Comparison of ENCODE assay signal across 23 cellular contexts in genomic region chr11:76568144-76568543, GRCh38.
A peak's percentile ranks its signal among the peaks of the same experiment; 100 is the strongest.
DNase-seq lines count a peak whose midpoint lies in the region; ATAC-seq, FAIRE-seq and TF ChIP-seq lines count a peak whose summit lies in the region.
"Had no signal": no experiment of that assay in that cellular context is flagged by ENCODE, and none has a peak within 500 bp of the region (broad histone marks: within the 10 kb centered on the region; RNA-seq: fewer than 3 reads in every experiment).

No MANE protein-coding gene starts in this region.

- no peaks in the 10 kb centered on the region for H4K20me1 ChIP-seq in smooth muscle cell (ENCODE audit: low read depth)
- H4K20me1 ChIP-seq: BLaER1 treated with 17β-estradiol and CSF1 and Interleukin-3, amounts not matched to agents 10 nM and 100 nM had no signal

- H3K4me3 ChIP-seq in smooth muscle cell, result no peak overlapping the region
- H3K4me3 ChIP-seq: BLaER1 treated with 17β-estradiol and CSF1 and Interleukin-3, amounts not matched to agents 10 nM and 100 nM; SJSA1 had no signal

- FAIRE-seq in HTR-8/SVneo (lab: Jason Lieb, UNC), result peak; percentile 42
- FAIRE-seq: D721Med, GM18507 had no signal

- peak overlapping the region; percentile 35 for H3K27ac Mint-ChIP-seq in activated CD4-positive, alpha-beta T cell treated with anti-CD3 and anti-CD28 coated beads, Interleukin-2, amount 10 ng/mL, durations not matched to agents 24 days and 14 days
- H3K27ac Mint-ChIP-seq in activated T-helper 1 cell treated with anti-CD3 and anti-CD28 coated beads, Interleukin-12 subunit alpha, Interleukin-12 subunit beta, Interleukin-2, Interleukin-4 antibody, amounts not matched to agents 30 ng/mL and 10 ng/mL and 1 ng/mL, durations not matched to agents 14 hours and 24 hours and 36 hours, result peak overlapping the region; percentile 70
- H3K27ac Mint-ChIP-seq: CD4-positive, alpha-beta T cell; IgD-negative memory B cell had no signal

- no peaks in the 10 kb centered on the region for H3F3A ChIP-seq in smooth muscle cell (ENCODE audit: low read depth)

- no peak overlapping the region for H2AFZ ChIP-seq in smooth muscle cell (ENCODE audit: low read depth)

- no peaks in the 10 kb centered on the region for H3K27me3 ChIP-seq in smooth muscle cell (ENCODE audit: low read depth)
- H3K27me3 ChIP-seq: BLaER1 treated with 17β-estradiol and CSF1 and Interleukin-3, amounts not matched to agents 10 nM and 100 nM; SJSA1 had no signal

- WGBS in smooth muscle cell (ENCODE audit: low lambda C conversion rate), result 35% methylated on average over 4 of the region's 4 CpGs

- no peaks in the 10 kb centered on the region for H3K36me3 ChIP-seq in smooth muscle cell (ENCODE audit: low read depth)
- H3K36me3 ChIP-seq: BLaER1 treated with 17β-estradiol and CSF1 and Interleukin-3, amounts not matched to agents 10 nM and 100 nM; SJSA1 had no signal

- no peaks in the 10 kb centered on the region for H3K79me2 ChIP-seq in smooth muscle cell (ENCODE audit: low read depth)

- peak overlapping the region; percentile 43 for H3K4me2 ChIP-seq in smooth muscle cell
- H3K4me2 ChIP-seq: KMS-11 had no signal

- no peak for DNase-seq in activated CD4-positive, alpha-beta T cell treated with anti-CD3 and anti-CD28 coated beads, Interleukin-2, amount 10 ng/mL, durations not matched to agents 24 days and 14 days
- DNase-seq in activated CD4-positive, alpha-beta T cell treated with anti-CD3 and anti-CD28 coated beads for 1 hour, result no peak
- DNase-seq in HTR-8/SVneo (ENCODE audit: insufficient read length, low spot score) (no peak), smooth muscle cell (lab: John Stamatoyannopoulos, UW; ENCODE audit: unreplicated experiment) (no peak)
- no peak for DNase-seq in activated T-helper 1 cell treated with anti-CD3 and anti-CD28 coated beads, Interleukin-12 subunit alpha, Interleukin-12 subunit beta, Interleukin-2, Interleukin-4 antibody, amounts not matched to agents 30 ng/mL and 10 ng/mL and 1 ng/mL, durations not matched to agents 14 hours and 24 hours and 36 hours (ENCODE audit: low spot score)
- no peak for DNase-seq in stimulated activated CD4-positive, alpha-beta T cell treated with anti-CD3 and anti-CD28 coated beads, Interleukin-2, amount 100 ng/mL, for 24 hours
- DNase-seq: CD4-positive, alpha-beta T cell; MM.1S; NCI-H1694; NCI-H2029 treated with DMSO at 0.1 percent for 48 hours; NCI-H2227 treated with DMSO at 0.1 percent for 48 hours; NCI-H526 treated with DMSO at 0.1 percent for 48 hours; Right ventricle myocardium superior; RPMI8226 had no signal

- peaks cover 17% of the 10 kb centered on the region for H3K4me1 Mint-ChIP-seq in activated CD4-positive, alpha-beta T cell treated with anti-CD3 and anti-CD28 coated beads, Interleukin-2, amount 10 ng/mL, durations not matched to agents 24 days and 14 days
- H3K4me1 Mint-ChIP-seq in activated T-helper 1 cell treated with anti-CD3 and anti-CD28 coated beads, Interleukin-12 subunit alpha, Interleukin-12 subunit beta, Interleukin-2, Interleukin-4 antibody, amounts not matched to agents 30 ng/mL and 10 ng/mL and 1 ng/mL, durations not matched to agents 14 hours and 24 hours and 36 hours (ENCODE audit: low read depth), result peaks cover 7% of the 10 kb centered on the region

- no peaks in the 10 kb centered on the region for H3K9me3 ChIP-seq in smooth muscle cell (replicated peaks; ENCODE audit: low read depth)
- H3K9me3 ChIP-seq: SJSA1 had no signal

- H3K9me3 Mint-ChIP-seq in activated CD4-positive, alpha-beta T cell treated with anti-CD3 and anti-CD28 coated beads, Interleukin-2, amount 10 ng/mL, durations not matched to agents 24 days and 14 days, result peaks cover 10% of the 10 kb centered on the region
- no peaks in the 10 kb centered on the region for H3K9me3 Mint-ChIP-seq in activated T-helper 1 cell treated with anti-CD3 and anti-CD28 coated beads, Interleukin-12 subunit alpha, Interleukin-12 subunit beta, Interleukin-2, Interleukin-4 antibody, amounts not matched to agents 30 ng/mL and 10 ng/mL and 1 ng/mL, durations not matched to agents 14 hours and 24 hours and 36 hours

- peaks cover 11% of the 10 kb centered on the region for H3K27me3 Mint-ChIP-seq in activated CD4-positive, alpha-beta T cell treated with anti-CD3 and anti-CD28 coated beads, Interleukin-2, amount 10 ng/mL, durations not matched to agents 24 days and 14 days
- peaks cover 9% of the 10 kb centered on the region for H3K27me3 Mint-ChIP-seq in activated T-helper 1 cell treated with anti-CD3 and anti-CD28 coated beads, Interleukin-12 subunit alpha, Interleukin-12 subunit beta, Interleukin-2, Interleukin-4 antibody, amounts not matched to agents 30 ng/mL and 10 ng/mL and 1 ng/mL, durations not matched to agents 14 hours and 24 hours and 36 hours (ENCODE audit: insufficient read depth)
- H3K27me3 Mint-ChIP-seq: CD4-positive, alpha-beta T cell had no signal

- no peak overlapping the region for H3K9ac ChIP-seq in smooth muscle cell (ENCODE audit: low read depth)
- H3K9ac ChIP-seq: BLaER1 treated with 17β-estradiol and CSF1 and Interleukin-3, amounts not matched to agents 10 nM and 100 nM; KMS-11 had no signal

- H3K36me3 Mint-ChIP-seq in activated CD4-positive, alpha-beta T cell treated with anti-CD3 and anti-CD28 coated beads, Interleukin-2, amount 10 ng/mL, durations not matched to agents 24 days and 14 days (ENCODE audit: low read depth), result peaks cover 9% of the 10 kb centered on the region
- no peaks in the 10 kb centered on the region for H3K36me3 Mint-ChIP-seq in activated T-helper 1 cell treated with anti-CD3 and anti-CD28 coated beads, Interleukin-12 subunit alpha, Interleukin-12 subunit beta, Interleukin-2, Interleukin-4 antibody, amounts not matched to agents 30 ng/mL and 10 ng/mL and 1 ng/mL, durations not matched to agents 14 hours and 24 hours and 36 hours (ENCODE audit: low read depth)
- H3K36me3 Mint-ChIP-seq: IgD-negative memory B cell had no signal

- H3K4me3 Mint-ChIP-seq in activated CD4-positive, alpha-beta T cell treated with anti-CD3 and anti-CD28 coated beads, Interleukin-2, amount 10 ng/mL, durations not matched to agents 24 days and 14 days, result peak overlapping the region; percentile 1
- no peak overlapping the region for H3K4me3 Mint-ChIP-seq in activated T-helper 1 cell treated with anti-CD3 and anti-CD28 coated beads, Interleukin-12 subunit alpha, Interleukin-12 subunit beta, Interleukin-2, Interleukin-4 antibody, amounts not matched to agents 30 ng/mL and 10 ng/mL and 1 ng/mL, durations not matched to agents 14 hours and 24 hours and 36 hours
- H3K4me3 Mint-ChIP-seq: CD4-positive, alpha-beta T cell; IgD-negative memory B cell had no signal

- intact Hi-C loops in activated CD4-positive, alpha-beta T cell treated with anti-CD3 and anti-CD28 coated beads, Interleukin-2, amount 10 ng/mL, durations not matched to agents 24 days and 14 days (cut with micrococcal nuclease), result no loop called here
- intact Hi-C loops in activated T-helper 1 cell treated with anti-CD3 and anti-CD28 coated beads, Interleukin-12 subunit alpha, Interleukin-12 subunit beta, Interleukin-2, Interleukin-4 antibody, amounts not matched to agents 30 ng/mL and 10 ng/mL and 1 ng/mL, durations not matched to agents 14 hours and 24 hours and 36 hours (cut with micrococcal nuclease), result loop anchor here (2.0 kb wide), 1 partner anchor 21 kb away; no protein-coding TSS in a partner anchor

- TF ChIP-seq CTCF in smooth muscle cell (IDR thresholded peaks at IDR 0.05; ENCODE audit: borderline replicate concordance, insufficient read depth, poor library complexity, severe bottlenecking), result no peak

- H3K27ac ChIP-seq in smooth muscle cell (ENCODE audit: low read depth), result peak overlapping the region; percentile 15
- H3K27ac ChIP-seq: BLaER1 treated with 17β-estradiol and CSF1 and Interleukin-3, amounts not matched to agents 10 nM and 100 nM; KMS-11; SJSA1 had no signal

- H3K4me1 ChIP-seq in smooth muscle cell (ENCODE audit: low read depth), result no peaks in the 10 kb centered on the region

- ATAC-seq in GM18868 (IDR thresholded peaks at IDR 0.05; ENCODE audit: unreplicated experiment) (no peak), GM18907 (IDR thresholded peaks at IDR 0.05; ENCODE audit: unreplicated experiment) (no peak)
- ATAC-seq: HCT116 had no signal
